In genomic region chr1:109282497-109282951, GRCh38 we compare ENCODE assay signal across 8 cellular contexts. TPM values are rescaled to one million over a fixed set of nuclear protein-coding genes. Genes with fewer than 3 reads are reported as not detected.
A peak's percentile ranks its signal among the peaks of the same experiment; 100 is the strongest.
DNase-seq lines count a peak whose midpoint lies in the region; ATAC-seq and FAIRE-seq lines count a peak whose summit lies in the region.
"Had no signal": no experiment of that assay in that cellular context is flagged by ENCODE, and none has a peak within 500 bp of the region (broad histone marks: within the 10 kb centered on the region; RNA-seq: fewer than 3 reads in every experiment).

No MANE protein-coding gene starts in this region.

- H3K36me3 ChIP-seq in iPS-18a (ENCODE audit: control insufficient read depth, low read depth, low read length) = peaks cover 17% of the 10 kb centered on the region

- H3K9ac ChIP-seq in iPS-18a (ENCODE audit: low read length) = peak overlapping the region; percentile 87

- H3K27ac Mint-ChIP-seq in activated CD4-positive, alpha-beta memory T cell treated with anti-CD3 and anti-CD28 coated beads for 36 hours = no peak overlapping the region
- H3K27ac Mint-ChIP-seq in stimulated activated naive B cell treated with anti-CD40 and anti-IgM and Interleukin-4, amounts not matched to agents 10 μg/mL and 1 μg/mL and 100 μg/mL, for 72 hours = no peak overlapping the region

- H3K36me3 Mint-ChIP-seq in activated CD4-positive, alpha-beta memory T cell treated with anti-CD3 and anti-CD28 coated beads for 36 hours = no peaks in the 10 kb centered on the region
- no peaks in the 10 kb centered on the region for H3K36me3 Mint-ChIP-seq in stimulated activated naive B cell treated with anti-CD40 and anti-IgM and Interleukin-4, amounts not matched to agents 10 μg/mL and 1 μg/mL and 100 μg/mL, for 72 hours

- DNase-seq in activated CD4-positive, alpha-beta memory T cell treated with anti-CD3 and anti-CD28 coated beads for 36 hours = no peak
- DNase-seq in stimulated activated naive B cell treated with anti-CD40 and anti-IgM and Interleukin-4, amounts not matched to agents 10 μg/mL and 1 μg/mL and 100 μg/mL, for 72 hours = no peak
- DNase-seq in urothelium cell line (ENCODE audit: low spot score) (no peak), 8988T (no peak)

- H3K4me1 ChIP-seq in iPS-18a (ENCODE audit: control insufficient read depth, low read depth, low read length) = peaks cover 27% of the 10 kb centered on the region

- H3K27me3 ChIP-seq in iPS-18a (ENCODE audit: control insufficient read depth, insufficient read depth, low read length) = no peaks in the 10 kb centered on the region

- peak overlapping the region; percentile 56 for H3K27ac ChIP-seq in iPS-18a (ENCODE audit: low read length)

- no peaks in the 10 kb centered on the region for H3K9me3 ChIP-seq in iPS-18a (ENCODE audit: control insufficient read depth, low read depth, low read length)

- peak; percentile 2 for ATAC-seq in HG02759 (IDR thresholded peaks at IDR 0.05; ENCODE audit: unreplicated experiment)
- no peak for ATAC-seq in stimulated activated naive B cell treated with anti-CD40 and anti-IgM and Interleukin-4, amounts not matched to agents 10 μg/mL and 1 μg/mL and 100 μg/mL, for 72 hours (replicated peaks)
- no peak for ATAC-seq in HG03439 (IDR thresholded peaks at IDR 0.05; ENCODE audit: unreplicated experiment)

- peak overlapping the region; percentile 95 for H3K4me3 Mint-ChIP-seq in activated CD4-positive, alpha-beta memory T cell treated with anti-CD3 and anti-CD28 coated beads for 36 hours
- H3K4me3 Mint-ChIP-seq in stimulated activated naive B cell treated with anti-CD40 and anti-IgM and Interleukin-4, amounts not matched to agents 10 μg/mL and 1 μg/mL and 100 μg/mL, for 72 hours = peak overlapping the region; percentile 84 to 98

- no peaks in the 10 kb centered on the region for H3K27me3 Mint-ChIP-seq in activated CD4-positive, alpha-beta memory T cell treated with anti-CD3 and anti-CD28 coated beads for 36 hours
- peaks cover 4 to 5% of the 10 kb centered on the region in 2 donors for H3K27me3 Mint-ChIP-seq in stimulated activated naive B cell treated with anti-CD40 and anti-IgM and Interleukin-4, amounts not matched to agents 10 μg/mL and 1 μg/mL and 100 μg/mL, for 72 hours

- intact Hi-C loops in activated CD4-positive, alpha-beta memory T cell treated with anti-CD3 and anti-CD28 coated beads for 36 hours (cut with micrococcal nuclease) = loop anchor here (2.0 to 5.0 kb wide), 3 partner anchors 200 to 340 kb away; partner anchors contain the start of gene ATXN7L2

- H3K4me1 Mint-ChIP-seq in activated CD4-positive, alpha-beta memory T cell treated with anti-CD3 and anti-CD28 coated beads for 36 hours (ENCODE audit: low read depth) = peaks cover 12% of the 10 kb centered on the region
- peaks cover 3 to 25% of the 10 kb centered on the region in 2 donors for H3K4me1 Mint-ChIP-seq in stimulated activated naive B cell treated with anti-CD40 and anti-IgM and Interleukin-4, amounts not matched to agents 10 μg/mL and 1 μg/mL and 100 μg/mL, for 72 hours

- H3K4me3 ChIP-seq in iPS-18a (ENCODE audit: low read length) = peak overlapping the region; percentile 76

- no peaks in the 10 kb centered on the region for H3K9me3 Mint-ChIP-seq in activated CD4-positive, alpha-beta memory T cell treated with anti-CD3 and anti-CD28 coated beads for 36 hours
- no peaks in the 10 kb centered on the region for H3K9me3 Mint-ChIP-seq in stimulated activated naive B cell treated with anti-CD40 and anti-IgM and Interleukin-4, amounts not matched to agents 10 μg/mL and 1 μg/mL and 100 μg/mL, for 72 hours

- POLR2A ChIA-PET in activated CD4-positive, alpha-beta memory T cell treated with anti-CD3 and anti-CD28 coated beads for 36 hours (lab: Charles Lee) = interaction anchor here (0.9 to 1.5 kb wide), 4 partner anchors 57 to 182 kb away, joined by 3 to 6 read pairs (median 4); partner anchors contain the start of gene SORT1

- no peak for FAIRE-seq in urothelium cell line (lab: Jason Lieb, UNC)

- CTCF ChIA-PET in activated CD4-positive, alpha-beta memory T cell treated with anti-CD3 and anti-CD28 coated beads for 36 hours (lab: Charles Lee) = interaction anchor here (0.6 to 4.9 kb wide), 17 partner anchors 13 to 950 kb away, joined by 3 to 69 read pairs (median 4); partner anchors contain the start of gene SORT1

RNA-seq across cellular contexts. Expression of gene PSRC1, which starts 0.4 kb away (rescaled TPM):
- 10 to 100 TPM; 14.9 to 16.3 TPM for total RNA-seq in activated CD4-positive, alpha-beta memory T cell treated with anti-CD3 and anti-CD28 coated beads for 36 hours

RNA-seq across cellular contexts. Expression of gene MYBPHL, which starts 24.3 kb away (rescaled TPM):
- not detected for total RNA-seq in activated CD4-positive, alpha-beta memory T cell treated with anti-CD3 and anti-CD28 coated beads for 36 hours
- total RNA-seq: renal cortical epithelial cell had no signal

RNA-seq across cellular contexts. Expression of gene CELSR2, which starts 33.2 kb away (rescaled TPM):
- 1 to 10 TPM; 1.0 to 1.3 TPM for total RNA-seq in activated CD4-positive, alpha-beta memory T cell treated with anti-CD3 and anti-CD28 coated beads for 36 hours
